8 cellular contexts compared by ENCODE assay signal in genomic region chr6:34248727-34249468, GRCh38. TPM values are rescaled to one million over a fixed set of nuclear protein-coding genes. Genes with fewer than 3 reads are reported as not detected.
DNase-seq lines count a peak whose midpoint lies in the region; ATAC-seq and TF ChIP-seq lines count a peak whose summit lies in the region.

Gene SMIM29 (minus strand): TSS chr6:34249006. CDS start chr6:34247791, 1,215 bp downstream.

- H3F3A ChIP-seq in GM23338 (replicated peaks; ENCODE audit: low read depth), result peaks cover 25% of the 10 kb centered on the region

- H2AFZ ChIP-seq in GM23338 (peak within 1 kb of the TSS; percentile 93), fibroblast of lung (ENCODE audit: low read length) (peak within 1 kb of the TSS; percentile 93)

- H3K4me3 Mint-ChIP-seq in GM23338 (peak within 1 kb of the TSS; percentile 88), natural killer cell (peak within 1 kb of the TSS; percentile 95)

- H3K79me2 ChIP-seq in GM23338 (replicated peaks; ENCODE audit: insufficient read depth), result no peaks in the 10 kb centered on the region
- peaks cover 13% of the 10 kb centered on the region for H3K79me2 ChIP-seq in fibroblast of lung (ENCODE audit: control insufficient read depth, insufficient read depth, low read length)

- ATAC-seq in GM23338 (peak; percentile 60), natural killer cell (peak; percentile 85 to 97 (median 90))

- DNase-seq in EH (ENCODE audit: low read depth) (peak; percentile 95), GM23338 (ENCODE audit: low spot score) (peak; percentile 98), LNCaP clone FGC (ENCODE audit: low read depth) (peak; percentile 80), RPMI8226 (peak; percentile 95), fibroblast of lung (ENCODE audit: low read depth in 2 of 2) (peak; percentile 90 to 93), natural killer cell (peak; percentile 97)
- DNase-seq in activated T-helper 1 cell treated with anti-CD3 and anti-CD28 coated beads, Interleukin-2, amount 50 U/mL, for 16 hours (ENCODE audit: low read depth in 1 of 2, low spot score in 1 of 2), result peak; percentile 96 to 97
- DNase-seq in stimulated activated naive CD4-positive, alpha-beta T cell (lab: John Stamatoyannopoulos, UW), result peak; percentile 95 to 98 (median 97)

- H3K27me3 Mint-ChIP-seq in GM23338 (ENCODE audit: insufficient read depth, low read depth, poor library complexity), result peaks cover 53% of the 10 kb centered on the region
- H3K27me3 Mint-ChIP-seq in natural killer cell (ENCODE audit: low read depth in 2 of 2), result no peaks in the 10 kb centered on the region

- H3K9me3 Mint-ChIP-seq in GM23338 (peaks cover 2% of the 10 kb centered on the region; the same call in 2 of the 3 replicates), natural killer cell (no peaks in the 10 kb centered on the region)

- TF ChIP-seq CTCF in GM23338 (conservative IDR thresholded peaks at IDR 0.05; ENCODE audit: low read depth in 2 of 2) (peak; percentile 58 to 84), LNCaP clone FGC (IDR thresholded peaks at IDR 0.05; ENCODE audit: control insufficient read depth, extremely low read depth, insufficient read depth) (peak; percentile 93), fibroblast of lung (conservative IDR thresholded peaks at IDR 0.05 in 1 of 2, IDR thresholded peaks at IDR 0.05 in 1 of 2; ENCODE audit: low read depth in 1 of 2, low read length in 2 of 2) (peak; percentile 60 to 67), natural killer cell (IDR thresholded peaks at IDR 0.05) (peak; percentile 94)

- H3K4me1 Mint-ChIP-seq in GM23338 (peaks cover 27% of the 10 kb centered on the region), natural killer cell (peaks cover 6 to 35% of the 10 kb centered on the region in 2 donors)

- no peaks in the 10 kb centered on the region for H3K9me2 ChIP-seq in GM23338 (ENCODE audit: insufficient read depth)

- H3K27ac ChIP-seq in GM23338 (ENCODE audit: low read depth), result no peak within 1 kb of the TSS
- peak within 1 kb of the TSS; percentile 72 for H3K27ac ChIP-seq in fibroblast of lung (ENCODE audit: insufficient read depth, low read length)

- H3K36me3 Mint-ChIP-seq in GM23338 (ENCODE audit: low read depth), result peaks cover 25% of the 10 kb centered on the region
- no peaks in the 10 kb centered on the region for H3K36me3 Mint-ChIP-seq in natural killer cell

- H3K36me3 ChIP-seq in GM23338 (ENCODE audit: insufficient read depth) (no peaks in the 10 kb centered on the region), fibroblast of lung (ENCODE audit: control insufficient read depth, insufficient read depth, low read length) (peaks cover 4% of the 10 kb centered on the region)

- H4K20me1 ChIP-seq in GM23338 (replicated peaks; ENCODE audit: insufficient read depth) (no peaks in the 10 kb centered on the region; the same call in 1 of the 2 replicates), fibroblast of lung (ENCODE audit: control insufficient read depth, extremely low read depth, insufficient read depth, low read length) (no peaks in the 10 kb centered on the region)

- H3K9me3 ChIP-seq in fibroblast of lung (ENCODE audit: control insufficient read depth, insufficient read depth, low read depth, low read length), result no peaks in the 10 kb centered on the region

- H3K27ac Mint-ChIP-seq in GM23338 (0 out of 2 replicates have a peak within 1 kb of the TSS, but pooled peaks have one; percentile 11), natural killer cell (peak within 1 kb of the TSS; percentile 94 to 97)

- H3K9ac ChIP-seq in fibroblast of lung (ENCODE audit: insufficient read depth, low read length), result peak within 1 kb of the TSS; percentile 82

- peak within 1 kb of the TSS; percentile 90 for H3K4me3 ChIP-seq in GM23338
- peak within 1 kb of the TSS; percentile 81 for H3K4me3 ChIP-seq in LNCaP clone FGC (ENCODE audit: low read depth, low read length)
- H3K4me3 ChIP-seq in fibroblast of lung (replicated peaks in 1 of 4; ENCODE audit: control extremely low read depth in 1 of 4, insufficient read depth in 1 of 4, low read depth in 3 of 4, low read length in 4 of 4), result peak within 1 kb of the TSS; percentile 74 to 89 (median 79)

- H3K27me3 ChIP-seq in GM23338 (ENCODE audit: insufficient read depth) (no peaks in the 10 kb centered on the region), fibroblast of lung (ENCODE audit: control insufficient read depth, insufficient read depth, low read length) (no peaks in the 10 kb centered on the region)

- H3K4me2 ChIP-seq in GM23338 (peak within 1 kb of the TSS; percentile 96), fibroblast of lung (ENCODE audit: extremely low read depth, insufficient read depth, low read length) (peak within 1 kb of the TSS; percentile 97)

- peaks cover 11% of the 10 kb centered on the region; the same call in 1 of the 2 replicates for H3K4me1 ChIP-seq in GM23338 (ENCODE audit: insufficient read depth)
- H3K4me1 ChIP-seq in fibroblast of lung (ENCODE audit: control insufficient read depth, extremely low read depth, insufficient read depth, low read length), result peaks cover 16% of the 10 kb centered on the region

- intact Hi-C loops in natural killer cell (cut with micrococcal nuclease), result loop anchor here (1.0 to 5.0 kb wide), 4 partner anchors 13 to 360 kb away; partner anchors contain the start of gene HMGA1

TF ChIP-seq in GM23338, 12 proteins besides CTCF, POLR2A, EP300 and RAD21 (continues in another document):
- TF ChIP-seq ZNF331 (CRISPR knock-in tag; IDR thresholded peaks at IDR 0.05; ENCODE audit: low read depth) (no peak), STAT1 (IDR thresholded peaks at IDR 0.05; ENCODE audit: unreplicated experiment) (no peak), CREB1 (CRISPR knock-in tag; IDR thresholded peaks at IDR 0.05; ENCODE audit: low read depth) (peak; percentile 60), EZH2 (IDR thresholded peaks at IDR 0.05; ENCODE audit: low read depth, unreplicated experiment) (no peak), JUNB (IDR thresholded peaks at IDR 0.05; ENCODE audit: unreplicated experiment) (no peak), ZNF462 (CRISPR knock-in tag; IDR thresholded peaks at IDR 0.05) (no peak), POLR2AphosphoS5 (IDR thresholded peaks at IDR 0.05; ENCODE audit: low read depth) (peak; percentile 68)

RNA-seq across cellular contexts. Expression of gene SMIM29, which starts in this region (rescaled TPM):
- total RNA-seq in GM23338 (2014; rRNA removed; shearing (Covaris generic)), result 5.0 and 9.0 TPM in 2 replicates
- polyA plus RNA-seq in GM23338 (2016; fragmentation: Nextera tagmentation; extraction: Ambion mirVana) (15.9 and 17.0 TPM in 2 replicates), fibroblast of lung (16.7 and 34.7 TPM in 2 replicates)
- total RNA-seq in fibroblast of lung (26.5 and 36.3 TPM in 2 replicates), natural killer cell (10 to 100 TPM; 30.8 to 48.0 (median 39.7) TPM)
- polyA plus RNA-seq in fibroblast of lung (2012), result 31.7 and 65.1 TPM in 2 replicates
- 20.7 and 58.1 TPM in 2 replicates for polyA minus RNA-seq in fibroblast of lung (ENCODE audit: low replicate concordance)
